Comparison of ENCODE assay signal across 8 cellular contexts in genomic region chr3:43998841-43999805, GRCh38.
DNase-seq lines count a peak whose midpoint lies in the region; ATAC-seq and TF ChIP-seq lines count a peak whose summit lies in the region.

No MANE protein-coding gene starts in this region.

- peak overlapping the region; percentile 46 for H3K9ac ChIP-seq in iPS-18a (ENCODE audit: low read length)
- no peak overlapping the region for H3K9ac ChIP-seq in skeletal muscle tissue (ENCODE audit: low read depth in 1 of 3, low read length in 3 of 3)

- H3K9me3 Mint-ChIP-seq in CD8-positive, alpha-beta memory T cell, result peaks cover 0 to 2% (median 0%) of the 10 kb centered on the region in 5 donors

- H3K27me3 Mint-ChIP-seq in CD8-positive, alpha-beta memory T cell, result peaks cover 57 to 79% of the 10 kb centered on the region in 2 donors

- peaks cover 40 to 46% (median 45%) of the 10 kb centered on the region in 3 donors for H3K4me1 Mint-ChIP-seq in CD8-positive, alpha-beta memory T cell

- no peak overlapping the region for H3K27ac ChIP-seq in CD8-positive, alpha-beta memory T cell (ENCODE audit: low read depth, low read length)
- H3K27ac ChIP-seq in iPS-18a (ENCODE audit: low read length) (no peak overlapping the region), skeletal muscle tissue (ENCODE audit: low read depth, low read length) (no peak overlapping the region)

- CTCF ChIA-PET in CD8-positive, alpha-beta memory T cell (lab: Charles Lee), result no interaction called here

- DNase-seq in CD8-positive, alpha-beta memory T cell, result no peak
- DNase-seq in NCI-H1694 treated with DMSO at 0.1 percent for 48 hours (lab: John Stamatoyannopoulos, UW) (peak; percentile 13), astrocyte of the spinal cord (ENCODE audit: low read depth, low spot score) (peak; percentile 84), cerebellar cortex (ENCODE audit: low spot score) (no peak), NCI-H2196 treated with DMSO at 0.1 percent for 48 hours (lab: John Stamatoyannopoulos, UW; ENCODE audit: unreplicated experiment) (no peak)

- POLR2A ChIA-PET in CD8-positive, alpha-beta memory T cell (lab: Charles Lee), result no interaction called here

- no peak overlapping the region for H3K4me3 ChIP-seq in CD8-positive, alpha-beta memory T cell (ENCODE audit: low read length)
- peak overlapping the region; percentile 77 for H3K4me3 ChIP-seq in astrocyte of the spinal cord (ENCODE audit: low read depth, low read length)
- H3K4me3 ChIP-seq in iPS-18a (ENCODE audit: low read length), result peak overlapping the region; percentile 70
- H3K4me3 ChIP-seq in skeletal muscle tissue (ENCODE audit: low read length in 3 of 3), result peak overlapping the region; percentile 48 to 64 (median 63)

- no peak overlapping the region for H3K27ac Mint-ChIP-seq in CD8-positive, alpha-beta memory T cell

- peak; percentile 48 for ATAC-seq in GM21360 (IDR thresholded peaks at IDR 0.05; ENCODE audit: unreplicated experiment)

- TF ChIP-seq CTCF in astrocyte of the spinal cord (IDR thresholded peaks at IDR 0.05; ENCODE audit: low read depth, low read length), result no peak

- no peaks in the 10 kb centered on the region for H3K36me3 Mint-ChIP-seq in CD8-positive, alpha-beta memory T cell

- H3K9me3 ChIP-seq in CD8-positive, alpha-beta memory T cell (ENCODE audit: low read length), result no peaks in the 10 kb centered on the region
- no peaks in the 10 kb centered on the region for H3K9me3 ChIP-seq in iPS-18a (ENCODE audit: control insufficient read depth, low read depth, low read length)
- peaks cover 0 to 2% (median 1%) of the 10 kb centered on the region in 3 donors for H3K9me3 ChIP-seq in skeletal muscle tissue (ENCODE audit: control insufficient read depth in 3 of 3, low read length in 3 of 3)

- H3K4me3 Mint-ChIP-seq in CD8-positive, alpha-beta memory T cell, result peak overlapping the region in 6 of 7 donors; percentile 43 to 86 (median 74)

- no peaks in the 10 kb centered on the region for H3K36me3 ChIP-seq in CD8-positive, alpha-beta memory T cell (ENCODE audit: insufficient read depth, low read length)
- H3K36me3 ChIP-seq in iPS-18a (ENCODE audit: control insufficient read depth, low read depth, low read length) (no peaks in the 10 kb centered on the region), skeletal muscle tissue (ENCODE audit: control insufficient read depth in 3 of 3, insufficient read depth in 3 of 3, low read length in 3 of 3) (no peaks in the 10 kb centered on the region)

- H3K27me3 ChIP-seq in CD8-positive, alpha-beta memory T cell (ENCODE audit: insufficient read depth, low read length, poor library complexity, severe bottlenecking), result peaks cover 52% of the 10 kb centered on the region
- H3K27me3 ChIP-seq in iPS-18a (ENCODE audit: control insufficient read depth, insufficient read depth, low read length) (peaks cover 72% of the 10 kb centered on the region), skeletal muscle tissue (ENCODE audit: control insufficient read depth in 3 of 3, insufficient read depth in 3 of 3, low read length in 3 of 3) (peaks cover 67 to 73% (median 70%) of the 10 kb centered on the region in 3 donors)

- in situ Hi-C loops in astrocyte of the spinal cord (cut with HindIII; ENCODE audit: low sequenced_read_pairs), result no loop called here

- peaks cover 36% of the 10 kb centered on the region for H3K4me1 ChIP-seq in CD8-positive, alpha-beta memory T cell (ENCODE audit: insufficient read depth, low read length)
- H3K4me1 ChIP-seq in iPS-18a (ENCODE audit: control insufficient read depth, low read depth, low read length), result peaks cover 8% of the 10 kb centered on the region
- H3K4me1 ChIP-seq in skeletal muscle tissue (ENCODE audit: control insufficient read depth in 3 of 3, insufficient read depth in 3 of 3, low read length in 3 of 3), result peaks cover 35 to 45% (median 36%) of the 10 kb centered on the region in 3 donors

Comparison
In these comparisons a context has a peak if more than half of its experiments do, and no peak if none do; other contexts are left out.
1. DNase-seq: peak in NCI-H1694 treated with DMSO at 0.1 percent for 48 hours (single experiment) and astrocyte of the spinal cord (single experiment); none in CD8-positive, alpha-beta memory T cell (0 of 5), cerebellar cortex (single experiment) and NCI-H2196 treated with DMSO at 0.1 percent for 48 hours (single experiment).